Comparison of ENCODE assay signal across 25 cellular contexts in genomic region chr2:239714116-239714515, GRCh38.
"Had no signal": no experiment of that assay in that cellular context is flagged by ENCODE, and none has a peak within 500 bp of the region (broad histone marks: within the 10 kb centered on the region; RNA-seq: fewer than 3 reads in every experiment).

No MANE protein-coding gene starts in this region.

- H3K4me1 ChIP-seq: SJSA1 had no signal

- H3K27ac ChIP-seq: adrenal gland, breast epithelium, SJSA1 had no signal

- H3K36me3 ChIP-seq: adrenal gland, breast epithelium, SJSA1 had no signal

- ATAC-seq: activated T-helper 17 cell treated with anti-CD3 and anti-CD28 coated beads, Interleukin-2, amount 50 U/mL, for 72 hours; Panc1; WTC11 had no signal

- H3K9me3 ChIP-seq: adrenal gland, SJSA1 had no signal

- H3K4me3 ChIP-seq: adrenal gland, breast epithelium, SJSA1 had no signal

- H3K27me3 ChIP-seq: adrenal gland, breast epithelium had no signal

- DNase-seq: activated CD4-positive, alpha-beta T cell treated with anti-CD3 and anti-CD28 coated beads for 48 hours; activated CD4-positive, alpha-beta T cell treated with anti-CD3 and anti-CD28 coated beads, Interleukin-2, amount 50 U/mL, for 4 hours; activated CD4-positive, CD25-positive, alpha-beta regulatory T cell treated with anti-CD3 and anti-CD28 coated beads, Interleukin-2, amount 50 U/mL, for 72 hours; activated CD8-positive, alpha-beta memory T cell treated with anti-CD3 and anti-CD28 coated beads for 24 hours; activated naive CD4-positive, alpha-beta T cell treated with anti-CD3 and anti-CD28 coated beads, Interleukin-2, amount 50 U/mL, for 16 hours; activated naive CD8-positive, alpha-beta T cell treated with anti-CD3 and anti-CD28 coated beads, Interleukin-2, amount 10 ng/mL, durations not matched to agents 7 days and 5 days; activated T-cell treated with anti-CD3 and anti-CD28 coated beads, Interleukin-2, amount 50 U/mL, for 48 hours; anterior cingulate cortex; KG1; MV-4-11; NCI-H1092 treated with DMSO at 0.1 percent for 48 hours; NCI-H1417 treated with DMSO at 0.1 percent for 48 hours; NCI-H1694; NCI-H2029; NCI-H510A treated with DMSO at 0.1 percent for 48 hours; NCI-H69; NK-92 treated with Interleukin-12 subunit alpha and Interleukin-12 subunit beta, amount 100 ng/mL, for 24 hours; OCI-M1; SHP77 had no signal
